ENCODE assay signal across 16 cellular contexts in the genomic region with DNA sequence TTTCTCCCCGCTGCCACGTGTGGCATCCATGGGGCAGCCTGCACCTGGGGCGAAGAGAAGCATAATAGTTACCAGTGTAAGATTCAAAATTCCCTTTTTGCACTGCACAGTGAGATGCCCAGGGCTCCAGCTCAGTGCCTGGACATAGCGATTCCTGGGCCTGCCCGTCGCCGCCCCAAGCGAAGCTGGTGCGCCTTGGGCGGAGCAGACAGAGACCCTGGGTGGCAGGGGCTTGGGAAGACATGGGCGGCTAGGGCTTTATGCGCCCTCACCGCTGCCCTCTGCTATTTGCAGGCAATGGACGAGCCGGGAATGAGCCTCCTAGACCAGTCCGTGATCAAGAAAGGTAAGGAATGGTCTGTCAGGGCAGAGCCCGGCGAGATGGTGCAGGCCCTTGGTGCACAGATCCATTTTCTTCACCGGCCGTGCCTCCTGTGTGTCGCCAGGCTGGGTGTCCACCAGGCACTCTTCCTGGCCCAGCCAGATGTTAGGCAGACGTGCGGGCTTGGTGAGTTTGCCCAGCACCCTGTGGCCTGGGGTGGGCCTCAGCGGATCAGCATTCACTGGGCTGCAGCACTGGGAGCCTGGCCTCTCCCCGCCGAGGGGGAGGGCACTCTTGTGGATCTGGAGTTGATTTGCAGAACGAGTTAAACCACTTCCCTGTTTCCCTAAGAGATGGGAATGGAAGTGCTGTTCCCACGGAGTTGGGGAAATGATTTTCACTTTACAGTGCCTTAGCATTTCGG. TPM values are rescaled to one million over a fixed set of nuclear protein-coding genes. Genes with fewer than 3 reads are reported as not detected.
A peak's percentile ranks its signal among the peaks of the same experiment; 100 is the strongest.
DNase-seq lines count a peak whose midpoint lies in the region; ATAC-seq and TF ChIP-seq lines count a peak whose summit lies in the region.
"Had no signal": no experiment of that assay in that cellular context is flagged by ENCODE, and none has a peak within 500 bp of the region (broad histone marks: within the 10 kb centered on the region; RNA-seq: fewer than 3 reads in every experiment).

No MANE protein-coding gene starts in this region.

- no peak overlapping the region for H3T11ph ChIP-seq in H9 (ENCODE audit: low read length)

- H2BK120ac ChIP-seq in H9 (ENCODE audit: low read depth, low read length, poor library complexity, severe bottlenecking) = no peak overlapping the region

- ATAC-seq in central memory CD8-positive, alpha-beta T cell (replicated peaks; ENCODE audit: extremely low read depth, poor library complexity, severe bottlenecking) = no peak
- ATAC-seq in GM21526 (IDR thresholded peaks at IDR 0.05; ENCODE audit: low FRiP score, unreplicated experiment) (no peak), GM19351 (IDR thresholded peaks at IDR 0.05; ENCODE audit: unreplicated experiment) (no peak)
- ATAC-seq: left lobe of liver had no signal

- no peaks in the 10 kb centered on the region for H3K36me3 Mint-ChIP-seq in H9 (ENCODE audit: insufficient read depth in 1 of 3, low read depth in 3 of 3)
- peaks cover 7% of the 10 kb centered on the region for H3K36me3 Mint-ChIP-seq in central memory CD8-positive, alpha-beta T cell (ENCODE audit: insufficient read depth)

- no peaks in the 10 kb centered on the region for H4K20me1 ChIP-seq in H9 (ENCODE audit: control insufficient read depth, insufficient read depth, insufficient read length)

- peaks cover 96% of the 10 kb centered on the region for H3K27me3 Mint-ChIP-seq in H9 (ENCODE audit: low read depth)
- H3K27me3 Mint-ChIP-seq in central memory CD8-positive, alpha-beta T cell = no peaks in the 10 kb centered on the region

- no peak overlapping the region for H2BK12ac ChIP-seq in H9 (ENCODE audit: insufficient read length, low read depth, low read length)

- H3K4ac ChIP-seq in H9 (ENCODE audit: low read depth, low read length) = no peak overlapping the region

- no peak overlapping the region for H2BK20ac ChIP-seq in H9 (ENCODE audit: low read depth, low read length, poor library complexity, severe bottlenecking)

- no peak overlapping the region; the same call in 1 of the 2 replicates for H3K14ac ChIP-seq in H9 (ENCODE audit: insufficient read depth, low read length)

- no peak overlapping the region for H3K18ac ChIP-seq in H9 (ENCODE audit: insufficient read length, low read depth, low read length)

- H3K4me1 ChIP-seq in H9 (ENCODE audit: insufficient read depth, low read length) = 0 out of 2 replicates have a peak, but pooled peaks cover 2% of the 10 kb centered on the region

- H3K4me2 ChIP-seq in H9 (ENCODE audit: insufficient read depth, insufficient read length, low read length) = peak overlapping the region; percentile 9

- H2BK5ac ChIP-seq in H9 (ENCODE audit: insufficient read length, low read length) = no peak overlapping the region

- no peaks in the 10 kb centered on the region for H3K79me1 ChIP-seq in H9 (ENCODE audit: insufficient read depth, low read depth, low read length, poor library complexity, severe bottlenecking)

- H3K56ac ChIP-seq in H9 (ENCODE audit: insufficient read length, low read depth, low read length) = no peak overlapping the region

- peak overlapping the region; percentile 12; the same call in 1 of the 2 replicates for H3K27ac ChIP-seq in 22Rv1
- no peak overlapping the region for H3K27ac ChIP-seq in H9 (ENCODE audit: insufficient read length, low read depth, low read length)
- H3K27ac ChIP-seq in RWPE1 = no peak overlapping the region
- H3K27ac ChIP-seq: dorsolateral prefrontal cortex, psoas muscle had no signal

- WGBS in H9 (ENCODE audit: extremely low coverage, insufficient read length, low lambda C conversion rate) = no CpG with 5 or more reads among the region's 29 CpGs

- no peak overlapping the region for H4K5ac ChIP-seq in H9 (ENCODE audit: insufficient read length, low read depth, low read length)

- H3K9ac ChIP-seq in H9 (ENCODE audit: extremely low read depth, insufficient read length, low read length) = no peak overlapping the region

- H2AK5ac ChIP-seq in H9 (ENCODE audit: insufficient read length, low read length) = no peak overlapping the region

- H3K23ac ChIP-seq in H9 (ENCODE audit: insufficient read length, low read depth, low read length) = no peak overlapping the region

- no peaks in the 10 kb centered on the region for H3K9me3 ChIP-seq in H9 (ENCODE audit: control insufficient read depth, low read depth, low read length)
- H3K9me3 ChIP-seq: psoas muscle had no signal

- H3K79me2 ChIP-seq in H9 (ENCODE audit: insufficient read depth, low read length) = no peaks in the 10 kb centered on the region

- H3K4me3 Mint-ChIP-seq in H9 = peak overlapping the region in 1 of 2 experiments; percentile 68; a peak in 2 of 5 replicates
- H3K4me3 Mint-ChIP-seq in central memory CD8-positive, alpha-beta T cell = peak overlapping the region; percentile 83

- H3K9me3 Mint-ChIP-seq in H9 = no peaks in the 10 kb centered on the region
- no peaks in the 10 kb centered on the region for H3K9me3 Mint-ChIP-seq in central memory CD8-positive, alpha-beta T cell

- CTCF ChIA-PET in RWPE1 (lab: Yijun Ruan, JAX) = no interaction called here

- peaks cover 73% of the 10 kb centered on the region for H3K27me3 ChIP-seq in H9 (ENCODE audit: insufficient read depth, low read length)
- H3K27me3 ChIP-seq: dorsolateral prefrontal cortex had no signal

- no peak overlapping the region for H2AFZ ChIP-seq in H9 (ENCODE audit: low read length)

- peaks cover 29 to 37% of the 10 kb centered on the region in 2 experiments for H3K4me1 Mint-ChIP-seq in H9
- H3K4me1 Mint-ChIP-seq in central memory CD8-positive, alpha-beta T cell = peaks cover 39% of the 10 kb centered on the region

- TF ChIP-seq CTCF in 22Rv1 (IDR thresholded peaks at IDR 0.05) (no peak), H9 (conservative IDR thresholded peaks at IDR 0.05) (no peak), RWPE1 (conservative IDR thresholded peaks at IDR 0.05; ENCODE audit: low read depth) (no peak)

- H2BK15ac ChIP-seq in H9 (ENCODE audit: low read depth, low read length) = no peak overlapping the region

- DNase-seq in H9 (no peak), mesenteric fat pad (ENCODE audit: low spot score) (peak; percentile 71), germinal center (ENCODE audit: low spot score) (no peak), RWPE1 (ENCODE audit: low spot score) (no peak)
- no peak for DNase-seq in central memory CD8-positive, alpha-beta T cell (ENCODE audit: low spot score in 2 of 2)
- DNase-seq: activated CD8-positive, alpha-beta memory T cell treated with anti-CD3 and anti-CD28 coated beads, Interleukin-2, amount 50 U/mL, for 48 hours; amygdala; NCI-H1092; psoas muscle; stimulated activated CD4-positive, alpha-beta T cell treated with anti-CD3 and anti-CD28 coated beads, Interleukin-4, amount 100 ng/mL, for 1 hour; stimulated activated naive CD4-positive, alpha-beta T cell treated with Interleukin-2 at 50 U/mL for 16 hours had no signal

- no peak overlapping the region for H4K8ac ChIP-seq in H9 (replicated peaks; ENCODE audit: insufficient read length, low read depth, low read length)

- no peak overlapping the region for H4K91ac ChIP-seq in H9 (ENCODE audit: insufficient read length, low read depth, low read length)

- POLR2A ChIA-PET in RWPE1 (lab: Yijun Ruan, JAX; ENCODE audit: low non-redundant PET) = no interaction called here

- H3K27ac Mint-ChIP-seq in H9 = no peak overlapping the region
- H3K27ac Mint-ChIP-seq in central memory CD8-positive, alpha-beta T cell (ENCODE audit: low read depth) = no peak overlapping the region

- peaks cover 19% of the 10 kb centered on the region for H3K23me2 ChIP-seq in H9 (ENCODE audit: insufficient read length, low read depth, low read length, poor library complexity, severe bottlenecking)

RNA-seq across cellular contexts. Expression of gene TFAP2E, which starts 1.7 kb away (rescaled TPM):
- total RNA-seq in H9 (2021) (0.70 and 0.75 TPM in 2 replicates), mesenteric fat pad (1.2 TPM)
- total RNA-seq: psoas muscle had no signal

RNA-seq across cellular contexts. Expression of gene NCDN, which starts 17.2 kb away (rescaled TPM):
- 44.2 and 48.4 TPM in 2 replicates for total RNA-seq in H9 (2021)
- 16.0 TPM for total RNA-seq in mesenteric fat pad

RNA-seq across cellular contexts. Expression of gene KIAA0319L, which starts 17.6 kb away (rescaled TPM):
- total RNA-seq in H9 (2021) (44.2 and 46.4 TPM in 2 replicates), mesenteric fat pad (48.5 TPM)
